Comparison of ENCODE assay signal across 28 cellular contexts in genomic region chr4:124537971-124538370, GRCh38.
"Had no signal": no experiment of that assay in that cellular context is flagged by ENCODE, and none has a peak within 500 bp of the region (broad histone marks: within the 10 kb centered on the region; RNA-seq: fewer than 3 reads in every experiment).

No MANE protein-coding gene starts in this region.

- FAIRE-seq: bronchial epithelial cell, TTC549 had no signal

- H3K36me3 Mint-ChIP-seq: activated CD4-positive, alpha-beta memory T cell treated with anti-CD3 and anti-CD28 coated beads for 36 hours; activated naive CD4-positive, alpha-beta T cell treated with anti-CD3 and anti-CD28 coated beads, Interleukin-2, amount 50 U/mL, for 72 hours had no signal

- H3K27me3 ChIP-seq: ascending aorta, body of pancreas, Peyer's patch had no signal

- H3K4me1 Mint-ChIP-seq: activated CD4-positive, alpha-beta T cell treated with anti-CD3 and anti-CD28 coated beads, Interleukin-2, amount 10 ng/mL, durations not matched to agents 7 days and 5 days; activated naive CD8-positive, alpha-beta T cell treated with anti-CD3 and anti-CD28 coated beads, Interleukin-2, amount 50 U/mL, for 24 hours; T-helper 17 cell had no signal

- H3K4me3 Mint-ChIP-seq: activated CD4-positive, alpha-beta memory T cell treated with anti-CD3 and anti-CD28 coated beads for 36 hours; activated CD4-positive, alpha-beta T cell treated with anti-CD3 and anti-CD28 coated beads, Interleukin-2, amount 10 ng/mL, durations not matched to agents 7 days and 5 days; activated naive CD8-positive, alpha-beta T cell treated with anti-CD3 and anti-CD28 coated beads, Interleukin-2, amount 50 U/mL, for 24 hours; activated T-cell treated with anti-CD3 and anti-CD28 coated beads, Interleukin-2, amount 50 U/mL, for 4 hours; T-helper 17 cell had no signal

- H3K9me3 Mint-ChIP-seq: activated CD4-positive, alpha-beta memory T cell treated with anti-CD3 and anti-CD28 coated beads for 36 hours; activated CD4-positive, alpha-beta T cell treated with anti-CD3 and anti-CD28 coated beads, Interleukin-2, amount 10 ng/mL, durations not matched to agents 7 days and 5 days; activated naive CD4-positive, alpha-beta T cell treated with anti-CD3 and anti-CD28 coated beads, Interleukin-2, amount 50 U/mL, for 72 hours; activated naive CD8-positive, alpha-beta T cell treated with anti-CD3 and anti-CD28 coated beads, Interleukin-2, amount 50 U/mL, for 24 hours; activated T-cell treated with anti-CD3 and anti-CD28 coated beads, Interleukin-2, amount 50 U/mL, for 4 hours had no signal

- DNase-seq: activated CD4-positive, alpha-beta memory T cell treated with anti-CD3 and anti-CD28 coated beads for 36 hours; activated CD4-positive, alpha-beta T cell treated with anti-CD3 and anti-CD28 coated beads, Interleukin-2, amount 10 ng/mL, durations not matched to agents 7 days and 5 days; activated CD4-positive, CD25-positive, alpha-beta regulatory T cell; activated CD8-positive, alpha-beta memory T cell treated with anti-CD3 and anti-CD28 coated beads for 24 hours; activated effector memory CD4-positive, alpha-beta T cell treated with anti-CD3 and anti-CD28 coated beads, Interleukin-2, amount 50 U/mL, for 16 hours; activated naive CD4-positive, alpha-beta T cell treated with Interleukin-2 at 50 U/mL for 16 hours; activated naive CD8-positive, alpha-beta T cell treated with anti-CD3 and anti-CD28 coated beads, Interleukin-2, amount 50 U/mL, for 24 hours; activated T-cell treated with anti-CD3 and anti-CD28 coated beads, Interleukin-2, amount 50 U/mL, for 4 hours; amniotic stem cell; body of pancreas; central memory CD4-positive, alpha-beta T cell; Karpas-422; NCI-H1048; NCI-H1694; NCI-H2029 treated with DMSO at 0.1 percent for 48 hours; NCI-H226; NCI-H510A treated with DMSO at 0.1 percent for 48 hours; NCI-H774; NK-92 treated with Interleukin-12 subunit alpha and Interleukin-12 subunit beta, amount 100 ng/mL, for 24 hours; Peyer's patch; SHP77; T-helper 17 cell; T-helper 9 cell had no signal

- ATAC-seq: activated naive CD4-positive, alpha-beta T cell treated with anti-CD3 and anti-CD28 coated beads, Interleukin-2, amount 50 U/mL, for 72 hours; activated naive CD8-positive, alpha-beta T cell treated with anti-CD3 and anti-CD28 coated beads, Interleukin-2, amount 50 U/mL, for 24 hours; activated T-cell treated with anti-CD3 and anti-CD28 coated beads, Interleukin-2, amount 50 U/mL, for 4 hours; body of pancreas; T-helper 17 cell had no signal

- H3K36me3 ChIP-seq: ascending aorta, Peyer's patch had no signal

- H3K4me1 ChIP-seq: ascending aorta, Peyer's patch had no signal

- H3K4me3 ChIP-seq: ascending aorta, body of pancreas, Peyer's patch had no signal

- H3K9me3 ChIP-seq: ascending aorta, body of pancreas, Peyer's patch had no signal

- H3K27me3 Mint-ChIP-seq: activated CD4-positive, alpha-beta memory T cell treated with anti-CD3 and anti-CD28 coated beads for 36 hours; activated CD4-positive, alpha-beta T cell treated with anti-CD3 and anti-CD28 coated beads, Interleukin-2, amount 10 ng/mL, durations not matched to agents 7 days and 5 days; activated naive CD8-positive, alpha-beta T cell treated with anti-CD3 and anti-CD28 coated beads, Interleukin-2, amount 50 U/mL, for 24 hours; T-helper 17 cell had no signal

- H3K27ac Mint-ChIP-seq: activated CD4-positive, alpha-beta memory T cell treated with anti-CD3 and anti-CD28 coated beads for 36 hours; activated CD4-positive, alpha-beta T cell treated with anti-CD3 and anti-CD28 coated beads, Interleukin-2, amount 10 ng/mL, durations not matched to agents 7 days and 5 days; activated naive CD4-positive, alpha-beta T cell treated with anti-CD3 and anti-CD28 coated beads, Interleukin-2, amount 50 U/mL, for 72 hours; activated naive CD8-positive, alpha-beta T cell treated with anti-CD3 and anti-CD28 coated beads, Interleukin-2, amount 50 U/mL, for 24 hours; T-helper 17 cell had no signal

- H3K27ac ChIP-seq: ascending aorta, body of pancreas, Peyer's patch, RWPE1 had no signal
